ENCODE assay signal across 8 cellular contexts in genomic region chr4:48141048-48141447, GRCh38. TPM values are rescaled to one million over a fixed set of nuclear protein-coding genes. Genes with fewer than 3 reads are reported as not detected.
DNase-seq lines count a peak whose midpoint lies in the region; TF ChIP-seq lines count a peak whose summit lies in the region.

No MANE protein-coding gene starts in this region.

- H3K36me3 ChIP-seq in right atrium auricular region (no peaks in the 10 kb centered on the region), suprapubic skin (peaks cover 18% of the 10 kb centered on the region), testis (ENCODE audit: low read depth, missing control alignments) (no peaks in the 10 kb centered on the region)

- H3K36me3 Mint-ChIP-seq in activated T-helper 1 cell treated with anti-CD3 and anti-CD28 coated beads, Interleukin-12 subunit alpha, Interleukin-12 subunit beta, Interleukin-2, Interleukin-4 antibody, amounts not matched to agents 30 ng/mL and 10 ng/mL and 1 ng/mL, durations not matched to agents 14 hours and 24 hours and 36 hours (ENCODE audit: low read depth), result peaks cover 3% of the 10 kb centered on the region

- no peaks in the 10 kb centered on the region for H3K27me3 ChIP-seq in right atrium auricular region
- no peaks in the 10 kb centered on the region for H3K27me3 ChIP-seq in suprapubic skin
- no peaks in the 10 kb centered on the region for H3K27me3 ChIP-seq in testis

- in situ Hi-C loops in GM13976 (cut with MboI; ENCODE audit: low sequenced_read_pairs, unreplicated experiment), result loop anchor here (25.0 kb wide), 1 partner anchor 396 kb away; no protein-coding TSS in a partner anchor

- TF ChIP-seq CTCF in AG09319 (IDR thresholded peaks at IDR 0.05; ENCODE audit: low read depth, low read length), result peak; percentile 38
- no peak for TF ChIP-seq CTCF in GM13976 (IDR thresholded peaks at IDR 0.05; ENCODE audit: borderline replicate concordance, control extremely low read depth, extremely low read depth, insufficient read depth, missing control alignments)
- TF ChIP-seq CTCF in right atrium auricular region (IDR thresholded peaks at IDR 0.05), result peak; percentile 36 to 70
- peak; percentile 15 to 31 for TF ChIP-seq CTCF in suprapubic skin (IDR thresholded peaks at IDR 0.05)
- peak in 1 of 3 experiments; percentile 64 for TF ChIP-seq CTCF in testis (IDR thresholded peaks at IDR 0.05)

- intact Hi-C loops in activated T-helper 1 cell treated with anti-CD3 and anti-CD28 coated beads, Interleukin-12 subunit alpha, Interleukin-12 subunit beta, Interleukin-2, Interleukin-4 antibody, amounts not matched to agents 30 ng/mL and 10 ng/mL and 1 ng/mL, durations not matched to agents 14 hours and 24 hours and 36 hours (cut with micrococcal nuclease), result loop anchor here (1.0 to 5.0 kb wide), 7 partner anchors 32 to 474 kb away; no protein-coding TSS in a partner anchor
- intact Hi-C loops in testis (cut with DNase I; ENCODE audit: low total_unique reads), result no loop called here

- H3K27ac Mint-ChIP-seq in activated T-helper 1 cell treated with anti-CD3 and anti-CD28 coated beads, Interleukin-12 subunit alpha, Interleukin-12 subunit beta, Interleukin-2, Interleukin-4 antibody, amounts not matched to agents 30 ng/mL and 10 ng/mL and 1 ng/mL, durations not matched to agents 14 hours and 24 hours and 36 hours, result peak overlapping the region; percentile 1

- TF ChIP-seq EP300 in suprapubic skin (IDR thresholded peaks at IDR 0.05), result no peak

- no peaks in the 10 kb centered on the region for H3K27me3 Mint-ChIP-seq in activated T-helper 1 cell treated with anti-CD3 and anti-CD28 coated beads, Interleukin-12 subunit alpha, Interleukin-12 subunit beta, Interleukin-2, Interleukin-4 antibody, amounts not matched to agents 30 ng/mL and 10 ng/mL and 1 ng/mL, durations not matched to agents 14 hours and 24 hours and 36 hours (ENCODE audit: insufficient read depth)

- peaks cover 52% of the 10 kb centered on the region for H3K4me1 Mint-ChIP-seq in activated T-helper 1 cell treated with anti-CD3 and anti-CD28 coated beads, Interleukin-12 subunit alpha, Interleukin-12 subunit beta, Interleukin-2, Interleukin-4 antibody, amounts not matched to agents 30 ng/mL and 10 ng/mL and 1 ng/mL, durations not matched to agents 14 hours and 24 hours and 36 hours (ENCODE audit: low read depth)

- WGBS in suprapubic skin, result 52% methylated on average over 2 of the region's 2 CpGs
- WGBS in testis, 2 donors, result 58 to 60% methylated on average over 2 of the region's 2 CpGs

- TF ChIP-seq POLR2A in suprapubic skin (IDR thresholded peaks at IDR 0.05) (no peak), testis (IDR thresholded peaks at IDR 0.05) (no peak)

- no peaks in the 10 kb centered on the region for H3K9me3 Mint-ChIP-seq in activated T-helper 1 cell treated with anti-CD3 and anti-CD28 coated beads, Interleukin-12 subunit alpha, Interleukin-12 subunit beta, Interleukin-2, Interleukin-4 antibody, amounts not matched to agents 30 ng/mL and 10 ng/mL and 1 ng/mL, durations not matched to agents 14 hours and 24 hours and 36 hours

- H3K9me3 ChIP-seq in right atrium auricular region, result no peaks in the 10 kb centered on the region
- H3K9me3 ChIP-seq in suprapubic skin, result no peaks in the 10 kb centered on the region
- H3K9me3 ChIP-seq in testis, result no peaks in the 10 kb centered on the region

- DNase-seq in AG09319 (ENCODE audit: extremely low read depth, low read depth), result peak; percentile 25
- DNase-seq in GM13976 (ENCODE audit: low spot score), result peak; percentile 34
- peak; percentile 43 for DNase-seq in NCI-H146 treated with DMSO at 0.1 percent for 48 hours (lab: John Stamatoyannopoulos, UW; ENCODE audit: unreplicated experiment)
- no peak for DNase-seq in activated T-helper 1 cell treated with anti-CD3 and anti-CD28 coated beads, Interleukin-12 subunit alpha, Interleukin-12 subunit beta, Interleukin-2, Interleukin-4 antibody, amounts not matched to agents 30 ng/mL and 10 ng/mL and 1 ng/mL, durations not matched to agents 14 hours and 24 hours and 36 hours (ENCODE audit: low spot score)
- no peak for DNase-seq in right atrium auricular region (ENCODE audit: low spot score)
- no peak for DNase-seq in suprapubic skin (ENCODE audit: low spot score in 2 of 2)
- no peak for DNase-seq in activated gamma-delta T cell (lab: John Stamatoyannopoulos, UW)
- no peak for DNase-seq in testis

- H3K4me3 ChIP-seq in right atrium auricular region (no peak overlapping the region), suprapubic skin (no peak overlapping the region), testis (no peak overlapping the region)

- H3K4me1 ChIP-seq in right atrium auricular region (no peaks in the 10 kb centered on the region), suprapubic skin (no peaks in the 10 kb centered on the region), testis (no peaks in the 10 kb centered on the region)

- no peak overlapping the region for H3K4me3 Mint-ChIP-seq in activated T-helper 1 cell treated with anti-CD3 and anti-CD28 coated beads, Interleukin-12 subunit alpha, Interleukin-12 subunit beta, Interleukin-2, Interleukin-4 antibody, amounts not matched to agents 30 ng/mL and 10 ng/mL and 1 ng/mL, durations not matched to agents 14 hours and 24 hours and 36 hours

- H3K27ac ChIP-seq in right atrium auricular region (no peak overlapping the region), suprapubic skin (no peak overlapping the region), testis (no peak overlapping the region)

RNA-seq across cellular contexts. Expression of gene TXK, which starts 7.0 kb away (rescaled TPM):
- 12.5 and 12.7 TPM in 2 replicates for total RNA-seq in activated T-helper 1 cell treated with anti-CD3 and anti-CD28 coated beads, Interleukin-12 subunit alpha, Interleukin-12 subunit beta, Interleukin-2, Interleukin-4 antibody, amounts not matched to agents 30 ng/mL and 10 ng/mL and 1 ng/mL, durations not matched to agents 14 hours and 24 hours and 36 hours
- under 1 TPM; 0.35 to 0.44 TPM for total RNA-seq in right atrium auricular region
- 1 to 10 TPM; 1.6 to 6.8 (median 3.3) TPM for total RNA-seq in suprapubic skin
- total RNA-seq in testis, result 1 to 10 TPM; 3.6 to 5.9 TPM
- polyA plus RNA-seq in testis (ENCODE audit: insufficient read depth, low read depth, low replicate concordance), result 3.1 TPM

Comparison
In these comparisons a context has a peak if more than half of its experiments do, and no peak if none do; other contexts are left out.
1. DNase-seq: peak in AG09319 (single experiment), GM13976 (single experiment) and NCI-H146 treated with DMSO at 0.1 percent for 48 hours (single experiment); none in activated T-helper 1 cell treated with anti-CD3 and anti-CD28 coated beads, Interleukin-12 subunit alpha, Interleukin-12 subunit beta, Interleukin-2, Interleukin-4 antibody, amounts not matched to agents 30 ng/mL and 10 ng/mL and 1 ng/mL, durations not matched to agents 14 hours and 24 hours and 36 hours (single experiment), right atrium auricular region (single experiment), suprapubic skin (0 of 2), activated gamma-delta T cell (single experiment) and testis (single experiment).